1 cellular context compared by ENCODE assay signal in genomic region chrX:40863260-40863659, GRCh38.
TF ChIP-seq lines count a peak whose summit lies in the region.
"Not testable (repeated sequence)": the region's sequence is repeated elsewhere in the genome, so short reads cannot be mapped to it uniquely, and the experiment has no call there.

No MANE protein-coding gene starts in this region.

TF ChIP-seq in HepG2, 621 proteins besides CTCF, POLR2A, EP300 and RAD21 (continued from another document):
- not testable (repeated sequence) for TF ChIP-seq SOX13, SOX6 (IDR thresholded peaks at IDR 0.05)
- peak in 1 of 2 experiments; percentile 26; a peak in 1 of 4 replicates for TF ChIP-seq SOX13 (CRISPR knock-in tag; conservative IDR thresholded peaks at IDR 0.05 in 1 of 2, IDR thresholded peaks at IDR 0.05 in 1 of 2)
- peak; percentile 26; the same call in 1 of the 2 replicates for TF ChIP-seq SOX6 (CRISPR knock-in tag; IDR thresholded peaks at IDR 0.05)
- TF ChIP-seq ZNF652 (CRISPR knock-in tag; IDR thresholded peaks at IDR 0.05; ENCODE audit: borderline replicate concordance, low read depth), result peak; percentile 67; the same call in 1 of the 2 replicates
- peak; percentile 66 for TF ChIP-seq BCL6 (CRISPR knock-in tag; IDR thresholded peaks at IDR 0.05)
TF ChIP-seq in HepG2: peak in this region for 5; not testable (repeated sequence) for 616.
